In genomic region chr5:140106101-140106500, GRCh38 we compare ENCODE assay signal across 8 cellular contexts. TPM values are rescaled to one million over a fixed set of nuclear protein-coding genes. Genes with fewer than 3 reads are reported as not detected.
DNase-seq lines count a peak whose midpoint lies in the region; ATAC-seq and TF ChIP-seq lines count a peak whose summit lies in the region.

No MANE protein-coding gene starts in this region.

- H3K4me1 Mint-ChIP-seq in HFFc6 (ENCODE audit: low read depth): peaks cover 40% of the 10 kb centered on the region
- peaks cover 31% of the 10 kb centered on the region for H3K4me1 Mint-ChIP-seq in activated naive CD8-positive, alpha-beta T cell treated with anti-CD3 and anti-CD28 coated beads for 36 hours
- H3K4me1 Mint-ChIP-seq in naive thymus-derived CD8-positive, alpha-beta T cell: peaks cover 14 to 41% (median 34%) of the 10 kb centered on the region in 4 donors

- no peak overlapping the region for H3K27ac ChIP-seq in C4-2B

- H3K27me3 Mint-ChIP-seq in HFFc6 (ENCODE audit: insufficient read depth): peaks cover 10% of the 10 kb centered on the region
- peaks cover 6% of the 10 kb centered on the region for H3K27me3 Mint-ChIP-seq in activated naive CD8-positive, alpha-beta T cell treated with anti-CD3 and anti-CD28 coated beads for 36 hours
- H3K27me3 Mint-ChIP-seq in naive thymus-derived CD8-positive, alpha-beta T cell: peaks cover 0 to 22% (median 2%) of the 10 kb centered on the region in 5 donors

- H3K36me3 Mint-ChIP-seq in HFFc6 (ENCODE audit: low read depth): no peaks in the 10 kb centered on the region
- H3K36me3 Mint-ChIP-seq in activated naive CD8-positive, alpha-beta T cell treated with anti-CD3 and anti-CD28 coated beads for 36 hours: no peaks in the 10 kb centered on the region
- peaks cover 0 to 2% (median 2%) of the 10 kb centered on the region in 3 donors for H3K36me3 Mint-ChIP-seq in naive thymus-derived CD8-positive, alpha-beta T cell

- peak overlapping the region; percentile 15; the same call in 1 of the 2 replicates for H3K27ac Mint-ChIP-seq in HFFc6
- no peak overlapping the region for H3K27ac Mint-ChIP-seq in activated naive CD8-positive, alpha-beta T cell treated with anti-CD3 and anti-CD28 coated beads for 36 hours
- H3K27ac Mint-ChIP-seq in naive thymus-derived CD8-positive, alpha-beta T cell: peak overlapping the region; percentile 97 to 100 (median 99)

- no peak overlapping the region; the same call in 1 of the 2 replicates for H3K4me3 Mint-ChIP-seq in HFFc6
- peak overlapping the region; percentile 30 for H3K4me3 Mint-ChIP-seq in activated naive CD8-positive, alpha-beta T cell treated with anti-CD3 and anti-CD28 coated beads for 36 hours
- H3K4me3 Mint-ChIP-seq in naive thymus-derived CD8-positive, alpha-beta T cell: peak overlapping the region in 8 of 10 donors; percentile 40 to 98 (median 95)

- H3K9me3 Mint-ChIP-seq in HFFc6: no peaks in the 10 kb centered on the region
- H3K9me3 Mint-ChIP-seq in activated naive CD8-positive, alpha-beta T cell treated with anti-CD3 and anti-CD28 coated beads for 36 hours: no peaks in the 10 kb centered on the region
- H3K9me3 Mint-ChIP-seq in naive thymus-derived CD8-positive, alpha-beta T cell: no peaks in the 10 kb centered on the region

- POLR2A ChIA-PET in naive thymus-derived CD8-positive, alpha-beta T cell (lab: Charles Lee): interaction anchor here (0.5 to 3.3 kb wide), 7 partner anchors 8 to 815 kb away, joined by 3 to 35 read pairs (median 6); partner anchors contain the start of genes CXXC5 and PURA

- no peak for ATAC-seq in naive thymus-derived CD8-positive, alpha-beta T cell

- DNase-seq in HFFc6 (no peak), COLO829 (ENCODE audit: low spot score) (no peak), GM20000 (ENCODE audit: low spot score) (no peak), NCI-H2171 treated with DMSO at 0.1 percent for 48 hours (lab: John Stamatoyannopoulos, UW) (no peak), NCI-H748 (lab: John Stamatoyannopoulos, UW; ENCODE audit: unreplicated experiment) (no peak)
- no peak for DNase-seq in activated naive CD8-positive, alpha-beta T cell treated with anti-CD3 and anti-CD28 coated beads for 36 hours
- DNase-seq in naive thymus-derived CD8-positive, alpha-beta T cell: no peak

- TF ChIP-seq CTCF in C4-2B (conservative IDR thresholded peaks at IDR 0.05): peak; percentile 9; the same call in 1 of the 2 replicates
- no peak for TF ChIP-seq CTCF in HFFc6 (IDR thresholded peaks at IDR 0.05)
- TF ChIP-seq CTCF in GM20000 (IDR thresholded peaks at IDR 0.05; ENCODE audit: extremely low read depth, missing control alignments): no peak

RNA-seq across cellular contexts. Expression of gene PURA, which starts 7.8 kb away (rescaled TPM):
- total RNA-seq in HFFc6 (2021; fragmentation: NEBNext Ultra II Directional; extraction: Animal tissue kit (Norgen Biotek cat#: 25700)): 10 to 100 TPM; 21.1 to 26.1 (median 22.3) TPM
- total RNA-seq in activated naive CD8-positive, alpha-beta T cell treated with anti-CD3 and anti-CD28 coated beads for 36 hours: 1 to 10 TPM; 9.7 to 9.9 TPM
- total RNA-seq in naive thymus-derived CD8-positive, alpha-beta T cell: 10 to 100 TPM; 29.6 to 30.4 TPM
- 1 to 10 TPM; 4.4 to 4.7 (median 4.6) TPM for polyA plus RNA-seq in naive thymus-derived CD8-positive, alpha-beta T cell

RNA-seq across cellular contexts. Expression of gene IGIP, which starts 19.6 kb away (rescaled TPM):
- total RNA-seq in HFFc6 (2021; fragmentation: NEBNext Ultra II Directional; extraction: Animal tissue kit (Norgen Biotek cat#: 25700)): 1 to 10 TPM; 3.4 to 8.4 (median 4.1) TPM
- total RNA-seq in activated naive CD8-positive, alpha-beta T cell treated with anti-CD3 and anti-CD28 coated beads for 36 hours: 1 to 10 TPM; 1.2 to 1.3 TPM
- total RNA-seq in naive thymus-derived CD8-positive, alpha-beta T cell: 10 to 100 TPM; 11.6 to 12.9 TPM
- under 1 TPM; 0.24 to 0.51 (median 0.39) TPM for polyA plus RNA-seq in naive thymus-derived CD8-positive, alpha-beta T cell
